Comparison of ENCODE assay signal across 8 cellular contexts in genomic region chr19:46015080-46015960, GRCh38. TPM values are rescaled to one million over a fixed set of nuclear protein-coding genes. Genes with fewer than 3 reads are reported as not detected.
A peak's percentile ranks its signal among the peaks of the same experiment; 100 is the strongest.
DNase-seq lines count a peak whose midpoint lies in the region; ATAC-seq, FAIRE-seq and TF ChIP-seq lines count a peak whose summit lies in the region.

No MANE protein-coding gene starts in this region.

- peaks cover 33% of the 10 kb centered on the region for H3K4me1 Mint-ChIP-seq in brain

- FAIRE-seq in keratinocyte (lab: Jason Lieb, UNC), result no peak

- H3K9ac ChIP-seq in HUES48 (ENCODE audit: low read depth, low read length) (no peak overlapping the region; the same call in 1 of the 2 replicates), keratinocyte (ENCODE audit: control insufficient read depth, extremely low read depth, insufficient read depth, low read length) (peak overlapping the region; percentile 50)

- dilution Hi-C loops in keratinocyte (cut with MboI; ENCODE audit: extremely low pct_ligation_motif_present, low sequenced_read_pairs), result no loop called here

- H3K27me3 ChIP-seq in HUES48 (ENCODE audit: control insufficient read depth, insufficient read depth, low read length) (peaks cover 23% of the 10 kb centered on the region), WERI-Rb-1 (ENCODE audit: insufficient read depth, low read depth, severe bottlenecking) (no peaks in the 10 kb centered on the region), keratinocyte (ENCODE audit: control insufficient read depth, extremely low read depth, insufficient read depth, low read length) (peaks cover 5% of the 10 kb centered on the region)

- no peaks in the 10 kb centered on the region for H3K79me2 ChIP-seq in keratinocyte (ENCODE audit: control insufficient read depth, insufficient read depth, low read length)

- POLR2A ChIA-PET in AG04449 (lab: Yijun Ruan, JAX), result no interaction called here

- H3K27me3 Mint-ChIP-seq in brain, result peaks cover 24% of the 10 kb centered on the region

- peak overlapping the region; percentile 66 for H2AFZ ChIP-seq in keratinocyte (ENCODE audit: control insufficient read depth, low read length)

- H4K20me1 ChIP-seq in keratinocyte (ENCODE audit: control insufficient read depth, extremely low read depth, insufficient read depth, low read length), result peaks cover 2% of the 10 kb centered on the region

- no peak for DNase-seq in AG04449 (ENCODE audit: low read depth, low spot score)
- peak; percentile 75 for DNase-seq in WERI-Rb-1
- DNase-seq in keratinocyte (ENCODE audit: low read depth, low spot score), result peak; percentile 48
- peak; percentile 55 to 63 for DNase-seq in stimulated activated CD4-positive, alpha-beta T cell treated with anti-CD3 and anti-CD28 coated beads, Interleukin-2, amount 100 ng/mL, for 48 hours
- DNase-seq in amniotic stem cell (lab: John Stamatoyannopoulos, UW), result no peak

- H3K36me3 Mint-ChIP-seq in brain, result no peaks in the 10 kb centered on the region

- H3K9me3 ChIP-seq in HUES48 (ENCODE audit: control insufficient read depth, insufficient read depth, low read length) (no peaks in the 10 kb centered on the region), WERI-Rb-1 (ENCODE audit: severe bottlenecking) (no peaks in the 10 kb centered on the region), keratinocyte (ENCODE audit: control insufficient read depth, low read depth, low read length) (no peaks in the 10 kb centered on the region)

- H3K4me1 ChIP-seq in HUES48 (ENCODE audit: control insufficient read depth, insufficient read depth, low read length), result peaks cover 13% of the 10 kb centered on the region; the same call in 1 of the 2 replicates
- H3K4me1 ChIP-seq in keratinocyte (ENCODE audit: control insufficient read depth, extremely low read depth, insufficient read depth, low read length), result peaks cover 21% of the 10 kb centered on the region

- no peak for ATAC-seq in HG02938 (IDR thresholded peaks at IDR 0.05; ENCODE audit: unreplicated experiment)

- peak overlapping the region; percentile 83 to 85 (median 83) for H3K4me3 Mint-ChIP-seq in brain

- H3K9me3 Mint-ChIP-seq in brain, result no peaks in the 10 kb centered on the region

- H3K4me2 ChIP-seq in keratinocyte (ENCODE audit: control insufficient read depth, extremely low read depth, insufficient read depth, low read depth, low read length), result peak overlapping the region; percentile 91

- peak overlapping the region; percentile 20 for H3K4me3 ChIP-seq in AG04449 (ENCODE audit: low read depth, low read length)
- H3K4me3 ChIP-seq in HUES48 (ENCODE audit: low read depth, low read length), result peak overlapping the region; percentile 60
- peak overlapping the region; percentile 28 for H3K4me3 ChIP-seq in WERI-Rb-1 (ENCODE audit: low read depth, low read length)
- H3K4me3 ChIP-seq in keratinocyte (ENCODE audit: control insufficient read depth in 2 of 3, extremely low read depth in 1 of 3, insufficient read depth in 2 of 3, low read depth in 1 of 3, low read length in 3 of 3), result peak overlapping the region in 2 of 3 experiments; percentile 29 to 46

- H3K27ac ChIP-seq in HUES48 (ENCODE audit: low read depth, low read length) (no peak overlapping the region), WERI-Rb-1 (no peak overlapping the region), keratinocyte (ENCODE audit: control insufficient read depth, insufficient read depth, low read length) (no peak overlapping the region)

- H3K27ac Mint-ChIP-seq in brain, result peak overlapping the region in 2 of 5 experiments; percentile 3

- no peak for TF ChIP-seq CTCF in AG04449 (IDR thresholded peaks at IDR 0.05; ENCODE audit: insufficient read depth, low read length, missing control alignments)
- 0 out of 2 replicates have a peak, but pooled peaks have one; percentile 17 for TF ChIP-seq CTCF in WERI-Rb-1 (IDR thresholded peaks at IDR 0.05; ENCODE audit: low read depth, low read length)
- TF ChIP-seq CTCF in brain (conservative IDR thresholded peaks at IDR 0.05), result no peak
- TF ChIP-seq CTCF in keratinocyte (optimal IDR thresholded peaks at IDR 0.05 in 1 of 3, IDR thresholded peaks at IDR 0.05 in 1 of 3, conservative IDR thresholded peaks at IDR 0.05 in 1 of 3; ENCODE audit: extremely low read depth in 1 of 3, insufficient read depth in 2 of 3, low read length in 3 of 3), result no peak

- CTCF ChIA-PET in AG04449 (lab: Yijun Ruan, JAX), result interaction anchor here (1.0 to 23.4 kb wide), 9 partner anchors 9 to 257 kb away, joined by 3 to 523 read pairs (median 14); no protein-coding TSS in a partner anchor

- no peaks in the 10 kb centered on the region for H3K9me1 ChIP-seq in keratinocyte (ENCODE audit: control insufficient read depth, extremely low read depth, insufficient read depth, low read length)

- H3K36me3 ChIP-seq in HUES48 (ENCODE audit: control insufficient read depth, insufficient read depth, low read length) (peaks cover 6% of the 10 kb centered on the region), WERI-Rb-1 (no peaks in the 10 kb centered on the region), keratinocyte (ENCODE audit: control insufficient read depth in 2 of 2, extremely low read depth in 1 of 2, insufficient read depth in 2 of 2, low read length in 2 of 2) (peaks cover 0 to 4% of the 10 kb centered on the region in 2 experiments)

RNA-seq across cellular contexts. Expression of gene PGLYRP1, which starts 7.5 kb away (rescaled TPM):
- not detected for polyA plus RNA-seq in brain (ENCODE audit: insufficient read depth, low read depth, low replicate concordance)
- not detected in 3 replicates for polyA plus RNA-seq in keratinocyte
- polyA plus RNA-seq in keratinocyte (2011; ENCODE audit: low read depth), result not detected
- not detected in 2 replicates for polyA plus RNA-seq in keratinocyte (2011; cell fraction: cytosol; rRNA removed)
- not detected in 2 replicates for polyA plus RNA-seq in keratinocyte (2011; cell fraction: nucleus; rRNA removed)
- polyA plus RNA-seq in keratinocyte (2012; ENCODE audit: low replicate concordance), result not detected in 2 replicates
- polyA minus RNA-seq in keratinocyte, result not detected in 3 replicates
- not detected for polyA minus RNA-seq in keratinocyte (2011; cell fraction: cytosol; rRNA and poly(A)+ RNA removed)
- not detected in 2 replicates for polyA minus RNA-seq in keratinocyte (2011; cell fraction: nucleus; rRNA and poly(A)+ RNA removed)

RNA-seq across cellular contexts. Expression of gene CCDC61, which starts 20.1 kb away (rescaled TPM):
- polyA plus RNA-seq in brain (ENCODE audit: insufficient read depth, low read depth, low replicate concordance) (7.2 TPM), keratinocyte (5.2 to 6.1 TPM (median 5.8 TPM) in 3 replicates)
- polyA plus RNA-seq in keratinocyte (2011; ENCODE audit: low read depth), result 1.4 TPM
- polyA plus RNA-seq in keratinocyte (2011; cell fraction: cytosol; rRNA removed), result 1.9 and 3.5 TPM in 2 replicates
- polyA plus RNA-seq in keratinocyte (2011; cell fraction: nucleus; rRNA removed), result 8.6 and 10.5 TPM in 2 replicates
- 5.0 and 10.0 TPM in 2 replicates for polyA plus RNA-seq in keratinocyte (2012; ENCODE audit: low replicate concordance)
- polyA minus RNA-seq in keratinocyte, result 2.7 to 6.8 TPM (median 3.1 TPM) in 3 replicates
- 4.8 TPM for polyA minus RNA-seq in keratinocyte (2011; cell fraction: cytosol; rRNA and poly(A)+ RNA removed)
- polyA minus RNA-seq in keratinocyte (2011; cell fraction: nucleus; rRNA and poly(A)+ RNA removed), result 6.1 and 9.0 TPM in 2 replicates

RNA-seq across cellular contexts. Expression of gene IGFL4, which starts 25.5 kb away (rescaled TPM):
- polyA plus RNA-seq in brain (ENCODE audit: insufficient read depth, low read depth, low replicate concordance), result 0.27 TPM
- polyA plus RNA-seq in keratinocyte, result 0.01 TPM in 1 of 3 replicates, not detected in the others
- not detected for polyA plus RNA-seq in keratinocyte (2011; ENCODE audit: low read depth)
- 0.18 TPM in 1 of 2 replicates, not detected in the other for polyA plus RNA-seq in keratinocyte (2011; cell fraction: cytosol; rRNA removed)
- 0.19 and 0.35 TPM in 2 replicates for polyA plus RNA-seq in keratinocyte (2011; cell fraction: nucleus; rRNA removed)
- polyA plus RNA-seq in keratinocyte (2012; ENCODE audit: low replicate concordance), result 0.07 and 0.18 TPM in 2 replicates
- polyA minus RNA-seq in keratinocyte, result not detected in 3 replicates
- polyA minus RNA-seq in keratinocyte (2011; cell fraction: cytosol; rRNA and poly(A)+ RNA removed), result not detected
- not detected in 2 replicates for polyA minus RNA-seq in keratinocyte (2011; cell fraction: nucleus; rRNA and poly(A)+ RNA removed)

RNA-seq across cellular contexts. Expression of gene NOVA2, which starts 41.7 kb away (rescaled TPM):
- polyA plus RNA-seq in brain (ENCODE audit: insufficient read depth, low read depth, low replicate concordance) (13.0 TPM), keratinocyte (not detected in 3 replicates)
- polyA plus RNA-seq in keratinocyte (2011; ENCODE audit: low read depth), result 0.26 TPM
- polyA plus RNA-seq in keratinocyte (2011; cell fraction: cytosol; rRNA removed), result 0.01 TPM in 1 of 2 replicates, not detected in the other
- 0.03 TPM in 2 replicates for polyA plus RNA-seq in keratinocyte (2011; cell fraction: nucleus; rRNA removed)
- 0.17 TPM in 1 of 2 replicates, not detected in the other for polyA plus RNA-seq in keratinocyte (2012; ENCODE audit: low replicate concordance)
- polyA minus RNA-seq in keratinocyte, result not detected in 3 replicates
- polyA minus RNA-seq in keratinocyte (2011; cell fraction: cytosol; rRNA and poly(A)+ RNA removed), result not detected
- not detected in 2 replicates for polyA minus RNA-seq in keratinocyte (2011; cell fraction: nucleus; rRNA and poly(A)+ RNA removed)

Comparison
In these comparisons a context has a peak if more than half of its experiments do, and no peak if none do; other contexts are left out.
1. DNase-seq: peak in WERI-Rb-1 (single experiment), keratinocyte (single experiment) and stimulated activated CD4-positive, alpha-beta T cell treated with anti-CD3 and anti-CD28 coated beads, Interleukin-2, amount 100 ng/mL, for 48 hours (2 of 2); none in AG04449 (single experiment) and amniotic stem cell (single experiment).
2. Peak in every context shown above with its lines, with median percentiles within 50 percentile points of each other: H3K4me3 ChIP-seq.